1 cellular context compared by ENCODE assay signal in the genomic region with DNA sequence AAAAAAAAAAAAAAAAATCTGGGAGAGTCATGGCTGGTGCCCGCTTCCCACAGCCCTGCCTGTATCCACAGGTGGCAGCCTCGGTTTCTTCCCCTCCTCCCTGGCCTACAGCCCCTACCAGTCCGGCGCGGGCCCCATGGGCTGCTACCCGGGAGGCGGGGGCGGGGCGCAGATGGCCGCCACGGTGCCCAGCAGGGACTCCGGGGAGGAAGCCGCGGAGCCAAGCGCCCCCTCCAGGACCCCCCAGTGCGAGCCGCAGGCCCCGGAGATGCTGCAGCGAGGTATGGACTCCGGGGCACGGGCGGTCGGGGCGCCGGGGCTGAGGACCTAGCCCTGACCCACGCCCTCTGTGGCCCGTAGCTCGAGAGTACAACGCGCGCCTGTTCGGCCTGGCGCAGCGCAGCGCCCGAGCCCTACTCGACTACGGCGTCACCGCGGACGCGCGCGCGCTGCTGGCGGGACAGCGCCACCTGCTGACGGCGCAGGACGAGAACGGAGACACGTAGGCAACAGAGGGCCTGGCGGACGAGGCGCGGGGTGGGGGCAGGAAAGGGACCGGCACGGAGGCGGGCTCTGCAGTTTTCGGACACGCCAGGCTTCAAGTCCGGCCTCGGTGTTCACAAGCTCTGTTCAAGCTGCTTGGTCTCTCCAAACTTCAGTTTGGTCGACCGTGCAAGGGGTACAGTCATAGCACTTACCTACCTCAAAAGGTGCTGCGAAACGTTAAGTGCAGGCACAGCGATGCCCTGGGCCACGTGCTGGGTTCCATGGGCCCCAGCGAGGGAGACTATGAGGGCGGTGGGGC.
TF ChIP-seq lines count a peak whose summit lies in the region.

No MANE protein-coding gene starts in this region.

TF ChIP-seq in HEK293, 187 proteins besides CTCF, POLR2A, EP300 and RAD21 (continued from another document and continues in another):
- no peak for TF ChIP-seq ZNF311 (tag by site-specific recombination; IDR thresholded peaks at IDR 0.05; ENCODE audit: borderline replicate concordance)
- no peak; the same call in 1 of the 2 replicates for TF ChIP-seq FEZF1 (tag by site-specific recombination; IDR thresholded peaks at IDR 0.05)
- TF ChIP-seq, protein P1, sequence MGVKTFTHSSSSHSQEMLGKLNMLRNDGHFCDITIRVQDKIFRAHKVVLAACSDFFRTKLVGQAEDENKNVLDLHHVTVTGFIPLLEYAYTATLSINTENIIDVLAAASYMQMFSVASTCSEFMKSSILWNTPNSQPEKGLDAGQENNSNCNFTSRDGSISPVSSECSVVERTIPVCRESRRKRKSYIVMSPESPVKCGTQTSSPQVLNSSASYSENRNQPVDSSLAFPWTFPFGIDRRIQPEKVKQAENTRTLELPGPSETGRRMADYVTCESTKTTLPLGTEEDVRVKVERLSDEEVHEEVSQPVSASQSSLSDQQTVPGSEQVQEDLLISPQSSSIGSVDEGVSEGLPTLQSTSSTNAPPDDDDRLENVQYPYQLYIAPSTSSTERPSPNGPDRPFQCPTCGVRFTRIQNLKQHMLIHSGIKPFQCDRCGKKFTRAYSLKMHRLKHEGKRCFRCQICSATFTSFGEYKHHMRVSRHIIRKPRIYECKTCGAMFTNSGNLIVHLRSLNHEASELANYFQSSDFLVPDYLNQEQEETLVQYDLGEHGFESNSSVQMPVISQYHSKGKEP (tag by site-specific recombination; IDR thresholded peaks at IDR 0.05) = 0 out of 2 replicates have a peak, but pooled peaks have one; percentile 41
- TF ChIP-seq ZNF555 (tag by site-specific recombination; conservative IDR thresholded peaks at IDR 0.05) = no peak
- TF ChIP-seq KLF9 (tag by site-specific recombination; IDR thresholded peaks at IDR 0.05; ENCODE audit: low read depth) = peak; percentile 91
- TF ChIP-seq ZBTB21 (tag by site-specific recombination; IDR thresholded peaks at IDR 0.05) = peak; percentile 59; the same call in 1 of the 2 replicates
- TF ChIP-seq, protein P2, sequence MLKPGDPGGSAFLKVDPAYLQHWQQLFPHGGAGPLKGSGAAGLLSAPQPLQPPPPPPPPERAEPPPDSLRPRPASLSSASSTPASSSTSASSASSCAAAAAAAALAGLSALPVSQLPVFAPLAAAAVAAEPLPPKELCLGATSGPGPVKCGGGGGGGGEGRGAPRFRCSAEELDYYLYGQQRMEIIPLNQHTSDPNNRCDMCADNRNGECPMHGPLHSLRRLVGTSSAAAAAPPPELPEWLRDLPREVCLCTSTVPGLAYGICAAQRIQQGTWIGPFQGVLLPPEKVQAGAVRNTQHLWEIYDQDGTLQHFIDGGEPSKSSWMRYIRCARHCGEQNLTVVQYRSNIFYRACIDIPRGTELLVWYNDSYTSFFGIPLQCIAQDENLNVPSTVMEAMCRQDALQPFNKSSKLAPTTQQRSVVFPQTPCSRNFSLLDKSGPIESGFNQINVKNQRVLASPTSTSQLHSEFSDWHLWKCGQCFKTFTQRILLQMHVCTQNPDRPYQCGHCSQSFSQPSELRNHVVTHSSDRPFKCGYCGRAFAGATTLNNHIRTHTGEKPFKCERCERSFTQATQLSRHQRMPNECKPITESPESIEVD (tag by site-specific recombination; IDR thresholded peaks at IDR 0.05) = no peak
- peak; percentile 89; the same call in 1 of the 2 replicates for TF ChIP-seq BCL11B (tag by site-specific recombination; IDR thresholded peaks at IDR 0.05; ENCODE audit: low read depth)
- TF ChIP-seq, protein P3, sequence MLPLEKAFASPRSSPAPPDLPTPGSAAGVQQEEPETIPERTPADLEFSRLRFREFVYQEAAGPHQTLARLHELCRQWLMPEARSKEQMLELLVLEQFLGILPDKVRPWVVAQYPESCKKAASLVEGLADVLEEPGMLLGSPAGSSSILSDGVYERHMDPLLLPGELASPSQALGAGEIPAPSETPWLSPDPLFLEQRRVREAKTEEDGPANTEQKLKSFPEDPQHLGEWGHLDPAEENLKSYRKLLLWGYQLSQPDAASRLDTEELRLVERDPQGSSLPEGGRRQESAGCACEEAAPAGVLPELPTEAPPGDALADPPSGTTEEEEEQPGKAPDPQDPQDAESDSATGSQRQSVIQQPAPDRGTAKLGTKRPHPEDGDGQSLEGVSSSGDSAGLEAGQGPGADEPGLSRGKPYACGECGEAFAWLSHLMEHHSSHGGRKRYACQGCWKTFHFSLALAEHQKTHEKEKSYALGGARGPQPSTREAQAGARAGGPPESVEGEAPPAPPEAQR (tag by site-specific recombination; IDR thresholded peaks at IDR 0.05) = peak; percentile 70; the same call in 1 of the 2 replicates
- no peak for TF ChIP-seq ZNF19 (tag by site-specific recombination; IDR thresholded peaks at IDR 0.05; ENCODE audit: low read depth)
- TF ChIP-seq REPIN1 (tag by site-specific recombination; IDR thresholded peaks at IDR 0.05; ENCODE audit: low read depth) = no peak; the same call in 1 of the 2 replicates
- no peak for TF ChIP-seq ZNF530 (tag by site-specific recombination; IDR thresholded peaks at IDR 0.05; ENCODE audit: low read depth)
- TF ChIP-seq OSR2 (tag by site-specific recombination; IDR thresholded peaks at IDR 0.05) = peak; percentile 39; the same call in 1 of the 2 replicates
- no peak for TF ChIP-seq ZNF768 (tag by site-specific recombination; IDR thresholded peaks at IDR 0.05)
- peak; percentile 93 for TF ChIP-seq ZNF600 (tag by site-specific recombination; IDR thresholded peaks at IDR 0.05)
- peak; percentile 66; the same call in 1 of the 2 replicates for TF ChIP-seq ZNF394 (tag by site-specific recombination; IDR thresholded peaks at IDR 0.05; ENCODE audit: borderline replicate concordance)
- no peak for TF ChIP-seq HOXA7 (CRISPR knock-in tag; IDR thresholded peaks at IDR 0.05; ENCODE audit: borderline replicate concordance)
- no peak for TF ChIP-seq ZNF23 (tag by site-specific recombination; IDR thresholded peaks at IDR 0.05; ENCODE audit: borderline replicate concordance)
- TF ChIP-seq KLF16 (tag by site-specific recombination; IDR thresholded peaks at IDR 0.05) = peak; percentile 93
- TF ChIP-seq GLI2 (tag by site-specific recombination; IDR thresholded peaks at IDR 0.05; ENCODE audit: borderline replicate concordance, low read depth) = no peak
- peak; percentile 92 for TF ChIP-seq ZNF324 (tag by site-specific recombination; IDR thresholded peaks at IDR 0.05)
- TF ChIP-seq ZNF610 (tag by site-specific recombination; IDR thresholded peaks at IDR 0.05; ENCODE audit: borderline replicate concordance) = peak; percentile 82
- TF ChIP-seq, protein P4, sequence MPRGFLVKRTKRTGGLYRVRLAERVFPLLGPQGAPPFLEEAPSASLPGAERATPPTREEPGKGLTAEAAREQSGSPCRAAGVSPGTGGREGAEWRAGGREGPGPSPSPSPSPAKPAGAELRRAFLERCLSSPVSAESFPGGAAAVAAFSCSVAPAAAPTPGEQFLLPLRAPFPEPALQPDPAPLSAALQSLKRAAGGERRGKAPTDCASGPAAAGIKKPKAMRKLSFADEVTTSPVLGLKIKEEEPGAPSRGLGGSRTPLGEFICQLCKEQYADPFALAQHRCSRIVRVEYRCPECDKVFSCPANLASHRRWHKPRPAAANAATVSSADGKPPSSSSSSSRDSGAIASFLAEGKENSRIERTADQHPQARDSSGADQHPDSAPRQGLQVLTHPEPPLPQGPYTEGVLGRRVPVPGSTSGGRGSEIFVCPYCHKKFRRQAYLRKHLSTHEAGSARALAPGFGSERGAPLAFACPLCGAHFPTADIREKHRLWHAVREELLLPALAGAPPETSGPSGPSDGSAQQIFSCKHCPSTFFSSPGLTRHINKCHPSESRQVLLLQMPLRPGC (tag by site-specific recombination; IDR thresholded peaks at IDR 0.05) = peak; percentile 83
- peak; percentile 96 for TF ChIP-seq ZBTB17 (tag by site-specific recombination; IDR thresholded peaks at IDR 0.05)
- TF ChIP-seq, protein P5, sequence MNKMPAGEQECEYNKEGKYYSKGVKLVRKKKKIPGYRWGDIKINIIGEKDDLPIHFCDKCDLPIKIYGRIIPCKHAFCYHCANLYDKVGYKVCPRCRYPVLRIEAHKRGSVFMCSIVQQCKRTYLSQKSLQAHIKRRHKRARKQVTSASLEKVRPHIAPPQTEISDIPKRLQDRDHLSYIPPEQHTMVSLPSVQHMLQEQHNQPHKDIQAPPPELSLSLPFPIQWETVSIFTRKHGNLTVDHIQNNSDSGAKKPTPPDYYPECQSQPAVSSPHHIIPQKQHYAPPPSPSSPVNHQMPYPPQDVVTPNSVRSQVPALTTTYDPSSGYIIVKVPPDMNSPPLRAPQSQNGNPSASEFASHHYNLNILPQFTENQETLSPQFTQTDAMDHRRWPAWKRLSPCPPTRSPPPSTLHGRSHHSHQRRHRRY (tag by site-specific recombination; IDR thresholded peaks at IDR 0.05) = no peak
- peak; percentile 66; the same call in 1 of the 2 replicates for TF ChIP-seq ZNF24 (tag by site-specific recombination; IDR thresholded peaks at IDR 0.05)
- TF ChIP-seq, protein P6, sequence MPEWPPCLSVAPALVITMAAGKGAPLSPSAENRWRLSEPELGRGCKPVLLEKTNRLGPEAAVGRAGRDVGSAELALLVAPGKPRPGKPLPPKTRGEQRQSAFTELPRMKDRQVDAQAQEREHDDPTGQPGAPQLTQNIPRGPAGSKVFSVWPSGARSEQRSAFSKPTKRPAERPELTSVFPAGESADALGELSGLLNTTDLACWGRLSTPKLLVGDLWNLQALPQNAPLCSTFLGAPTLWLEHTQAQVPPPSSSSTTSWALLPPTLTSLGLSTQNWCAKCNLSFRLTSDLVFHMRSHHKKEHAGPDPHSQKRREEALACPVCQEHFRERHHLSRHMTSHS (tag by site-specific recombination; IDR thresholded peaks at IDR 0.05) = no peak
- TF ChIP-seq, protein P7, sequence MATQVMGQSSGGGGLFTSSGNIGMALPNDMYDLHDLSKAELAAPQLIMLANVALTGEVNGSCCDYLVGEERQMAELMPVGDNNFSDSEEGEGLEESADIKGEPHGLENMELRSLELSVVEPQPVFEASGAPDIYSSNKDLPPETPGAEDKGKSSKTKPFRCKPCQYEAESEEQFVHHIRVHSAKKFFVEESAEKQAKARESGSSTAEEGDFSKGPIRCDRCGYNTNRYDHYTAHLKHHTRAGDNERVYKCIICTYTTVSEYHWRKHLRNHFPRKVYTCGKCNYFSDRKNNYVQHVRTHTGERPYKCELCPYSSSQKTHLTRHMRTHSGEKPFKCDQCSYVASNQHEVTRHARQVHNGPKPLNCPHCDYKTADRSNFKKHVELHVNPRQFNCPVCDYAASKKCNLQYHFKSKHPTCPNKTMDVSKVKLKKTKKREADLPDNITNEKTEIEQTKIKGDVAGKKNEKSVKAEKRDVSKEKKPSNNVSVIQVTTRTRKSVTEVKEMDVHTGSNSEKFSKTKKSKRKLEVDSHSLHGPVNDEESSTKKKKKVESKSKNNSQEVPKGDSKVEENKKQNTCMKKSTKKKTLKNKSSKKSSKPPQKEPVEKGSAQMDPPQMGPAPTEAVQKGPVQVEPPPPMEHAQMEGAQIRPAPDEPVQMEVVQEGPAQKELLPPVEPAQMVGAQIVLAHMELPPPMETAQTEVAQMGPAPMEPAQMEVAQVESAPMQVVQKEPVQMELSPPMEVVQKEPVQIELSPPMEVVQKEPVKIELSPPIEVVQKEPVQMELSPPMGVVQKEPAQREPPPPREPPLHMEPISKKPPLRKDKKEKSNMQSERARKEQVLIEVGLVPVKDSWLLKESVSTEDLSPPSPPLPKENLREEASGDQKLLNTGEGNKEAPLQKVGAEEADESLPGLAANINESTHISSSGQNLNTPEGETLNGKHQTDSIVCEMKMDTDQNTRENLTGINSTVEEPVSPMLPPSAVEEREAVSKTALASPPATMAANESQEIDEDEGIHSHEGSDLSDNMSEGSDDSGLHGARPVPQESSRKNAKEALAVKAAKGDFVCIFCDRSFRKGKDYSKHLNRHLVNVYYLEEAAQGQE (tag by site-specific recombination; IDR thresholded peaks at IDR 0.05) = no peak
- TF ChIP-seq, protein P8, sequence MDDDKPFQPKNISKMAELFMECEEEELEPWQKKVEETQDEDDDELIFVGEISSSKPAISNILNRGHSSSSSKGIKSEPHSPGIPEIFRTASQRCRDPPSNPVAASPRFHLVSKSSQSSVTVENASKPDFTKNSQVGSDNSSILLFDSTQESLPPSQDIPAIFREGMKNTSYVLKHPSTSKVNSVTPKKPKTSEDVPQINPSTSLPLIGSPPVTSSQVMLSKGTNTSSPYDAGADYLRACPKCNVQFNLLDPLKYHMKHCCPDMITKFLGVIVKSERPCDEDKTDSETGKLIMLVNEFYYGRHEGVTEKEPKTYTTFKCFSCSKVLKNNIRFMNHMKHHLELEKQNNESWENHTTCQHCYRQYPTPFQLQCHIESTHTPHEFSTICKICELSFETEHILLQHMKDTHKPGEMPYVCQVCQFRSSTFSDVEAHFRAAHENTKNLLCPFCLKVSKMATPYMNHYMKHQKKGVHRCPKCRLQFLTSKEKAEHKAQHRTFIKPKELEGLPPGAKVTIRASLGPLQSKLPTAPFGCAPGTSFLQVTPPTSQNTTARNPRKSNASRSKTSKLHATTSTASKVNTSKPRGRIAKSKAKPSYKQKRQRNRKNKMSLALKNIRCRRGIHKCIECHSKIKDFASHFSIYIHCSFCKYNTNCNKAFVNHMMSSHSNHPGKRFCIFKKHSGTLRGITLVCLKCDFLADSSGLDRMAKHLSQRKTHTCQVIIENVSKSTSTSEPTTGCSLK (tag by site-specific recombination; IDR thresholded peaks at IDR 0.05) = no peak
- peak; percentile 98 for TF ChIP-seq SCRT2 (tag by site-specific recombination; IDR thresholded peaks at IDR 0.05)
- no peak for TF ChIP-seq ZNF404 (tag by site-specific recombination; IDR thresholded peaks at IDR 0.05)
- no peak for TF ChIP-seq ZNF776 (tag by site-specific recombination; IDR thresholded peaks at IDR 0.05; ENCODE audit: borderline replicate concordance)
- TF ChIP-seq ZFP69B (tag by site-specific recombination; IDR thresholded peaks at IDR 0.05) = peak; percentile 72; the same call in 1 of the 2 replicates
- peak; percentile 83 for TF ChIP-seq ZBTB20 (tag by site-specific recombination; IDR thresholded peaks at IDR 0.05)
- TF ChIP-seq, protein P9, sequence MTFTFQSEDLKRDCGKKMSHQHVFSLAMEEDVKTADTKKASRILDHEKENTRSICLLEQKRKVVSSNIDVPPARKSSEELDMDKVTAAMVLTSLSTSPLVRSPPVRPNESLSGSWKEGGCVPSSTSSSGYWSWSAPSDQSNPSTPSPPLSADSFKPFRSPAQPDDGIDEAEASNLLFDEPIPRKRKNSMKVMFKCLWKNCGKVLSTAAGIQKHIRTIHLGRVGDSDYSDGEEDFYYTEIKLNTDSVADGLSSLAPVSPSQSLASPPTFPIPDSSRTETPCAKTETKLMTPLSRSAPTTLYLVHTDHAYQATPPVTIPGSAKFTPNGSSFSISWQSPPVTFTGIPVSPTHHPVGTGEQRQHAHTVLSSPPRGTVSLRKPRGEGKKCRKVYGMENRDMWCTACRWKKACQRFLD (tag by site-specific recombination; IDR thresholded peaks at IDR 0.05) = no peak
- TF ChIP-seq ZNF596 (tag by site-specific recombination; IDR thresholded peaks at IDR 0.05) = no peak
- peak; percentile 94 for TF ChIP-seq ZNF629 (tag by site-specific recombination; IDR thresholded peaks at IDR 0.05)
- peak; percentile 83 for TF ChIP-seq YY1 (tag by site-specific recombination; IDR thresholded peaks at IDR 0.05)
